ENCODE assay signal across 14 cellular contexts in genomic region chr9:111516061-111516465, GRCh38. TPM values are rescaled to one million over a fixed set of nuclear protein-coding genes. Genes with fewer than 3 reads are reported as not detected.
DNase-seq lines count a peak whose midpoint lies in the region; ATAC-seq, FAIRE-seq and TF ChIP-seq lines count a peak whose summit lies in the region.
"Had no signal": no experiment of that assay in that cellular context is flagged by ENCODE, and none has a peak within 500 bp of the region (broad histone marks: within the 10 kb centered on the region; RNA-seq: fewer than 3 reads in every experiment).

No MANE protein-coding gene starts in this region.

- H3K27ac ChIP-seq in 22Rv1, result peak overlapping the region; percentile 49
- H3K27ac ChIP-seq: colonic mucosa, VCaP had no signal

- H3K4me3 Mint-ChIP-seq in progenitor cell of endocrine pancreas (ENCODE audit: low read depth), result no peak overlapping the region
- H3K4me3 Mint-ChIP-seq: activated naive CD8-positive, alpha-beta T cell treated with anti-CD3 and anti-CD28 coated beads, Interleukin-2, amount 50 U/mL, for 24 hours; stimulated activated naive CD8-positive, alpha-beta T cell treated with anti-CD3 and anti-CD28 coated beads, Interleukin-15, Interleukin-2, amounts not matched to agents 100 ng/mL and 50 ng/mL, for 24 hours had no signal

- H3K27ac Mint-ChIP-seq in progenitor cell of endocrine pancreas, result no peak overlapping the region
- H3K27ac Mint-ChIP-seq: activated naive CD8-positive, alpha-beta T cell treated with anti-CD3 and anti-CD28 coated beads, Interleukin-2, amount 50 U/mL, for 24 hours; stimulated activated naive CD8-positive, alpha-beta T cell treated with anti-CD3 and anti-CD28 coated beads, Interleukin-15, Interleukin-2, amounts not matched to agents 100 ng/mL and 50 ng/mL, for 24 hours had no signal

- no peaks in the 10 kb centered on the region for H3K27me3 ChIP-seq in bronchial epithelial cell (ENCODE audit: control insufficient read depth, insufficient read depth, low read length)
- H3K27me3 ChIP-seq: colonic mucosa had no signal

- H3K36me3 ChIP-seq in bronchial epithelial cell (ENCODE audit: control insufficient read depth, insufficient read depth, low read length), result no peaks in the 10 kb centered on the region
- H3K36me3 ChIP-seq: colonic mucosa had no signal

- H3K4me3 ChIP-seq in bronchial epithelial cell (ENCODE audit: low read depth, low read length), result no peak overlapping the region
- H3K4me3 ChIP-seq: colonic mucosa had no signal

- TF ChIP-seq CTCF in 22Rv1 (IDR thresholded peaks at IDR 0.05) (no peak), bronchial epithelial cell (IDR thresholded peaks at IDR 0.05; ENCODE audit: insufficient read depth, low read length, severe bottlenecking) (no peak), progenitor cell of endocrine pancreas (IDR thresholded peaks at IDR 0.05; ENCODE audit: unreplicated experiment) (no peak)

- peaks cover 5% of the 10 kb centered on the region for H3K27me3 Mint-ChIP-seq in progenitor cell of endocrine pancreas

- peak; percentile 70 for FAIRE-seq in bronchial epithelial cell (lab: Jason Lieb, UNC)

- no peaks in the 10 kb centered on the region for H3K36me3 Mint-ChIP-seq in progenitor cell of endocrine pancreas (ENCODE audit: insufficient read depth)

- ATAC-seq in GM19438 (IDR thresholded peaks at IDR 0.05; ENCODE audit: low read depth, unreplicated experiment) (peak; percentile 78), HG03521 (IDR thresholded peaks at IDR 0.05; ENCODE audit: unreplicated experiment) (no peak), HG02852 (IDR thresholded peaks at IDR 0.05; ENCODE audit: unreplicated experiment) (no peak)
- ATAC-seq: activated naive CD8-positive, alpha-beta T cell treated with anti-CD3 and anti-CD28 coated beads, Interleukin-2, amount 50 U/mL, for 24 hours had no signal

- peaks cover 9% of the 10 kb centered on the region for H3K9me3 Mint-ChIP-seq in progenitor cell of endocrine pancreas (ENCODE audit: low read depth)

- DNase-seq in NCI-H226 (peak; percentile 9), bronchial epithelial cell (ENCODE audit: low read depth) (peak; percentile 37), progenitor cell of endocrine pancreas (ENCODE audit: low spot score, unreplicated experiment) (no peak), retina (no peak)
- DNase-seq: activated naive CD8-positive, alpha-beta T cell treated with anti-CD3 and anti-CD28 coated beads, Interleukin-2, amount 50 U/mL, for 24 hours; colonic mucosa; SHP77 treated with DMSO at 0.1 percent for 48 hours; stimulated activated CD4-positive, alpha-beta T cell treated with anti-CD3 and anti-CD28 coated beads, Interleukin-4, amount 100 ng/mL, for 4 hours had no signal

- H3K4me1 Mint-ChIP-seq in progenitor cell of endocrine pancreas (ENCODE audit: low read depth), result no peaks in the 10 kb centered on the region
- H3K4me1 Mint-ChIP-seq: activated naive CD8-positive, alpha-beta T cell treated with anti-CD3 and anti-CD28 coated beads, Interleukin-2, amount 50 U/mL, for 24 hours had no signal

RNA-seq across cellular contexts. Expression of gene ZNF483, which starts 8.9 kb away (rescaled TPM):
- total RNA-seq in bronchial epithelial cell (0.26 and 0.51 TPM in 2 replicates), progenitor cell of endocrine pancreas (20.3 and 21.7 TPM in 2 replicates)

RNA-seq across cellular contexts. Expression of gene ECPAS, which starts 31.9 kb away (rescaled TPM):
- total RNA-seq in bronchial epithelial cell (102 and 132 TPM in 2 replicates), progenitor cell of endocrine pancreas (116 and 117 TPM in 2 replicates)

Comparison
In these comparisons a context has a peak if more than half of its experiments do, and no peak if none do; other contexts are left out.
1. DNase-seq: peak in NCI-H226 (single experiment) and bronchial epithelial cell (single experiment); none in progenitor cell of endocrine pancreas (single experiment) and retina (single experiment).
2. RNA of gene ZNF483, which starts 8.9 kb away (total RNA-seq): 20.3 to 21.7 TPM in progenitor cell of endocrine pancreas; 0.26 to 0.51 TPM in bronchial epithelial cell; every median in the first group is over 10 times any median in the second.